1 cellular context compared by ENCODE assay signal in the genomic region with DNA sequence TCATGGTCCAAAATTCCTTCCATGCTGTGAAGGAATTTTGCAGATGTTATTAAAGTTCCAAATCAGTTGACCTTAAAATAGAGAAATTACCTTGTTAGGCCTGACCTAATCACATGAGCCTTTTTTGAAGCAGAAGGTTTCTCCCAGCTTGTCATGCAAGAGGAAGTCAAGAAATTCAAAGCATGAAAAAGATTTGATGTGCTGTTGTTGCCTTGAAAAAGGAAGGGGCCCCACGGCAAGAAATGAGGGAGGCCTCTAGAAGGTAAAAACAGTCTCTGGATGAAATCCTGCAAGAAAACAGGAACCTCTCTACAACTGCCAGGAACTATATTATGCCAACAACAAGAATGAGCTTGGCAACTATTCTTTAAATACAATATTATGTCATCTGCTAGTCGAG.
TF ChIP-seq lines count a peak whose summit lies in the region.

No MANE protein-coding gene starts in this region.

TF ChIP-seq in endothelial cell of umbilical vein, 7 proteins besides CTCF, POLR2A, EP300 and RAD21 (continued from another document):
- no peak for TF ChIP-seq JUN (IDR thresholded peaks at IDR 0.05; ENCODE audit: borderline replicate concordance, insufficient read depth, insufficient read length, low read depth)
